Comparison of ENCODE assay signal across 24 cellular contexts in the genomic region with DNA sequence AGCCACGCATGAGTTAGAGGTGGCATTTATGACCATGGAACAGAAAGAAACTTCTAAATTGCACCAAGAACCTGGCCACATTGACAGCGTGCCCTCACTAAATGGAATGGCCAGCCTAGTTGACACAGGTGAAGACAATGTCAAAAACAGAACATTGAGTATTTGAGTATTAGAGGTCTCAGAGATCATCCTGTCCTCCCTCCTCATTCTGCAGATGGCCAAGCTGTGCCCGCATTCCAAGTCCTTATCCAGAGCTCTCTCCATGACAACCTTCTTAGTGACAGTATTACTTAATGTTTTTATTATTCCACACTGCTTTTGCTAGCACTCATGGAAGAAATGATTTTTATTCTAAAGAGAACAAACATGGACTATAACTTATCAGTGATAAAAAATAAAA. TPM values are rescaled to one million over a fixed set of nuclear protein-coding genes. Genes with fewer than 3 reads are reported as not detected.
"Had no signal": no experiment of that assay in that cellular context is flagged by ENCODE, and none has a peak within 500 bp of the region (broad histone marks: within the 10 kb centered on the region; RNA-seq: fewer than 3 reads in every experiment).

No MANE protein-coding gene starts in this region.

- H3K36me3 ChIP-seq: breast epithelium had no signal

- H3K4me3 ChIP-seq: breast epithelium, PC-9, SK-N-MC had no signal

- H2AFZ ChIP-seq: PC-9 had no signal

- H3K27ac ChIP-seq: breast epithelium, PC-9, SK-N-MC, VCaP had no signal

- ATAC-seq: activated CD4-positive, alpha-beta T cell treated with anti-CD3 and anti-CD28 coated beads for 36 hours; activated CD8-positive, alpha-beta T cell treated with anti-CD3 and anti-CD28 coated beads, Interleukin-2, amount 10 ng/mL, durations not matched to agents 7 days and 5 days had no signal

- H3K4me2 ChIP-seq: PC-9 had no signal

- H3K27me3 ChIP-seq: breast epithelium had no signal

- H3K4me1 ChIP-seq: breast epithelium had no signal

- H3K9me3 ChIP-seq: breast epithelium had no signal

- DNase-seq: activated CD4-positive, alpha-beta T cell treated with anti-CD3 and anti-CD28 coated beads for 36 hours; activated CD4-positive, alpha-beta T cell treated with anti-CD3 and anti-CD28 coated beads, Interleukin-2, amount 50 U/mL, for 4 hours; activated CD8-positive, alpha-beta T cell treated with anti-CD3 and anti-CD28 coated beads, Interleukin-2, amount 10 ng/mL, durations not matched to agents 7 days and 5 days; activated effector memory CD4-positive, alpha-beta T cell treated with Interleukin-2 at 50 U/mL for 16 hours; activated naive CD4-positive, alpha-beta T cell; activated T-cell treated with anti-CD3 and anti-CD28 coated beads, Interleukin-2, amount 50 U/mL, for 24 hours; aorta; caudate nucleus; Karpas-422; NCI-H1105 treated with DMSO at 0.1 percent for 48 hours; NCI-H1436 treated with DMSO at 0.1 percent for 48 hours; NCI-H187; NCI-H2081 treated with DMSO at 0.1 percent for 48 hours; NCI-H2171; NCI-H226; NCI-H526; NCI-H774; PC-9; T-helper 1 cell had no signal

RNA-seq across cellular contexts. Expression of a gene that starts 9.9 kb away (rescaled TPM):
- total RNA-seq: activated CD8-positive, alpha-beta T cell treated with anti-CD3 and anti-CD28 coated beads, Interleukin-2, amount 10 ng/mL, durations not matched to agents 7 days and 5 days; activated T-helper 1 cell treated with anti-CD3 and anti-CD28 coated beads, Interleukin-12 subunit alpha, Interleukin-12 subunit beta, Interleukin-2, Interleukin-4 antibody, amounts not matched to agents 30 ng/mL and 10 ng/mL and 1 ng/mL, durations not matched to agents 14 hours and 24 hours and 36 hours; T-helper 2 cell treated with Interferon-gamma antibody and Interleukin-4, amounts not matched to agents 100 ng/mL and 5 ng/mL, for 36 hours had no signal

RNA-seq across cellular contexts. Expression of a gene that starts 53.9 kb away (rescaled TPM):
- total RNA-seq: activated CD4-positive, alpha-beta T cell treated with anti-CD3 and anti-CD28 coated beads for 36 hours; activated CD8-positive, alpha-beta T cell treated with anti-CD3 and anti-CD28 coated beads, Interleukin-2, amount 10 ng/mL, durations not matched to agents 7 days and 5 days; activated T-helper 1 cell treated with anti-CD3 and anti-CD28 coated beads, Interleukin-12 subunit alpha, Interleukin-12 subunit beta, Interleukin-2, Interleukin-4 antibody, amounts not matched to agents 30 ng/mL and 10 ng/mL and 1 ng/mL, durations not matched to agents 14 hours and 24 hours and 36 hours; T-helper 2 cell treated with Interferon-gamma antibody and Interleukin-4, amounts not matched to agents 100 ng/mL and 5 ng/mL, for 36 hours had no signal
